In genomic region chr17:79800325-79801155, GRCh38 we compare ENCODE assay signal across 1 cellular context.
TF ChIP-seq lines count a peak whose summit lies in the region.

No MANE protein-coding gene starts in this region.

TF ChIP-seq in H1, 55 proteins besides CTCF, POLR2A, EP300 and RAD21 (continued from another document):
- TF ChIP-seq MAX (IDR thresholded peaks at IDR 0.05) (peak; percentile 48), NRF1 (IDR thresholded peaks at IDR 0.05; ENCODE audit: low read depth, low read length) (no peak), HDAC2 (IDR thresholded peaks at IDR 0.05; ENCODE audit: borderline replicate concordance in 1 of 2, low read depth in 2 of 2, low read length in 2 of 2) (0 out of 4 replicates have a peak, but pooled peaks of 1 of the 2 experiments have one; percentile 61), YY1 (IDR thresholded peaks at IDR 0.05; ENCODE audit: low read depth, low read length) (peak; percentile 81), SIN3A (conservative IDR thresholded peaks at IDR 0.05 in 1 of 2, IDR thresholded peaks at IDR 0.05 in 1 of 2; ENCODE audit: low read depth in 1 of 2, low read length in 2 of 2) (0 out of 4 replicates have a peak, but pooled peaks of 1 of the 2 experiments have one; percentile 45), SAP30 (IDR thresholded peaks at IDR 0.05; ENCODE audit: insufficient read depth, insufficient replicate concordance, low read length) (peak; percentile 22), RNF2 (IDR thresholded peaks at IDR 0.05; ENCODE audit: borderline replicate concordance, low read depth, low read length, missing control alignments, poor library complexity, severe bottlenecking) (peak; percentile 39), SIRT6 (IDR thresholded peaks at IDR 0.05; ENCODE audit: low read length) (no peak), KDM4A (IDR thresholded peaks at IDR 0.05; ENCODE audit: low read depth, low read length, severe bottlenecking) (peak; percentile 79), SP1 (IDR thresholded peaks at IDR 0.05; ENCODE audit: low read depth, low read length) (peak; percentile 67), KDM1A (IDR thresholded peaks at IDR 0.05; ENCODE audit: borderline replicate concordance, low read length) (peak; percentile 58; the same call in 1 of the 2 replicates), TCF12 (IDR thresholded peaks at IDR 0.05; ENCODE audit: low read depth, low read length) (peak; percentile 55; the same call in 1 of the 2 replicates), RBBP5 (IDR thresholded peaks at IDR 0.05; ENCODE audit: borderline replicate concordance, low read depth, low read length) (no peak), EGR1 (IDR thresholded peaks at IDR 0.05; ENCODE audit: borderline replicate concordance, low read depth, low read length) (peak; percentile 84), FOSL1 (IDR thresholded peaks at IDR 0.05; ENCODE audit: insufficient read depth, low read depth, low read length) (no peak), GABPA (IDR thresholded peaks at IDR 0.05; ENCODE audit: borderline replicate concordance, insufficient read depth, low read length) (no peak), CHD7 (IDR thresholded peaks at IDR 0.05; ENCODE audit: insufficient replicate concordance, low read length) (peak; percentile 100), USF2 (IDR thresholded peaks at IDR 0.05; ENCODE audit: low read length) (no peak), JUND (IDR thresholded peaks at IDR 0.05; ENCODE audit: low read length) (0 out of 2 replicates have a peak, but pooled peaks have one; percentile 50)
